ENCODE assay signal across 20 cellular contexts in the genomic region with DNA sequence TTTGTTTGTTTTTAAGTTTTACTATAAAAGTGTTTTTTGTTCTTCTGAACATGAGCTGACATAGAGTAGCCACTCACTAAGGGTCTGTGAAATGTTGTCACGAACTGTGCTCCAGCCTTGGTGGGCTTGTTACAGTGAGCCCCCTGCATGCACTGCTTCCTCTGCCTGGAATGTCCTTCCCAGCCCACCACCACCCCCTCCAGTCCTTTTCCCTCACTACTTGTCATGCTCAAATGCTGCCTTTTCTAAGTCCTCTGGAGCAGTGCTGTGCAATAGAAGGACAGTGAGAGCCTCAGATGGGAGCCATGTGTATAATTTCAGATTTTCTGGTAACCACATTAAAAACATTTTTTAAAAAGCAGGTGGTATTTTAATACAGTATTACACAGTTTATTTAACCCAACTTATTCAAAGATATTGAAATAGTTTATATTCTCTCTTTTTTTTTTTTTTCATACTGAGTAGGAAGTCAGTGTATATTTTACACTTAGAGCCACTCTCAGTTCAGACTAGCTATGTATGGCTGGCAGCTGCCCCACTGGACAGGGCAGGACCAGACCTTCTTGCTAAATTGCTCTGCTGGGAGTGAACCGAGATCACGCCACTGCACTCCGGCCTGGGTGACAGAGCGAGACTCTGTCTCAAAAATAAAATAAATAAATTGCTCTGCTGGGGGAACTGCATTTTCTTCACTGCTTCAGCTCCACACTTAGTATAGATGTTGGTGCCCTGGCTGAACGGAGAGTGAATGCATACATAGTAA. TPM values are rescaled to one million over a fixed set of nuclear protein-coding genes. Genes with fewer than 3 reads are reported as not detected.
A peak's percentile ranks its signal among the peaks of the same experiment; 100 is the strongest.
DNase-seq lines count a peak whose midpoint lies in the region; ATAC-seq and TF ChIP-seq lines count a peak whose summit lies in the region.
"Had no signal": no experiment of that assay in that cellular context is flagged by ENCODE, and none has a peak within 500 bp of the region (broad histone marks: within the 10 kb centered on the region; RNA-seq: fewer than 3 reads in every experiment).

No MANE protein-coding gene starts in this region.

- CTCF ChIA-PET in activated CD8-positive, alpha-beta T cell treated with anti-CD3 and anti-CD28 coated beads for 36 hours (lab: Charles Lee), result interaction anchor here (0.7 kb wide), 1 partner anchor 42 kb away, joined by 3 read pairs; no protein-coding TSS in a partner anchor

- no peak overlapping the region for H2BK5ac ChIP-seq in neuronal stem cell (ENCODE audit: low read length)

- no peaks in the 10 kb centered on the region for H3K79me1 ChIP-seq in neuronal stem cell (ENCODE audit: low read depth, low read length)

- no peaks in the 10 kb centered on the region for H3K9me3 Mint-ChIP-seq in activated CD8-positive, alpha-beta T cell treated with anti-CD3 and anti-CD28 coated beads for 36 hours

- no peak overlapping the region for H2BK15ac ChIP-seq in neuronal stem cell (ENCODE audit: low read length)

- peak overlapping the region; percentile 19 for H3K18ac ChIP-seq in neuronal stem cell (ENCODE audit: low read length)

- no peak overlapping the region for H3K23ac ChIP-seq in neuronal stem cell (ENCODE audit: low read depth, low read length, poor library complexity)

- no peaks in the 10 kb centered on the region for H3K4me1 Mint-ChIP-seq in activated CD8-positive, alpha-beta T cell treated with anti-CD3 and anti-CD28 coated beads for 36 hours (ENCODE audit: low read depth)
- H3K4me1 Mint-ChIP-seq: CD14-positive monocyte had no signal

- no peak overlapping the region for H3K9ac ChIP-seq in neuronal stem cell (ENCODE audit: low read depth, low read length, poor library complexity)

- no peak overlapping the region for H3K4me3 ChIP-seq in H7 (ENCODE audit: insufficient read depth, low read depth, low read length)
- H3K4me3 ChIP-seq in neuronal stem cell (ENCODE audit: low read length in 2 of 2), result no peak overlapping the region
- H3K4me3 ChIP-seq: K562 had no signal

- peaks cover 29% of the 10 kb centered on the region for H3K36me3 Mint-ChIP-seq in activated CD8-positive, alpha-beta T cell treated with anti-CD3 and anti-CD28 coated beads for 36 hours (ENCODE audit: low read depth)

- H3K27ac Mint-ChIP-seq in activated CD8-positive, alpha-beta T cell treated with anti-CD3 and anti-CD28 coated beads for 36 hours, result no peak overlapping the region
- H3K27ac Mint-ChIP-seq: CD14-positive monocyte had no signal

- H3K14ac ChIP-seq in neuronal stem cell (ENCODE audit: low read length), result no peak overlapping the region

- ATAC-seq in HG03095 (IDR thresholded peaks at IDR 0.05; ENCODE audit: unreplicated experiment) (no peak), HG02642 (IDR thresholded peaks at IDR 0.05; ENCODE audit: poor library complexity, unreplicated experiment) (no peak)
- no peak for ATAC-seq in activated CD8-positive, alpha-beta T cell treated with anti-CD3 and anti-CD28 coated beads for 36 hours
- ATAC-seq: K562 had no signal

- H2BK12ac ChIP-seq in neuronal stem cell (ENCODE audit: low read length), result no peak overlapping the region

- POLR2A ChIA-PET in activated CD8-positive, alpha-beta T cell treated with anti-CD3 and anti-CD28 coated beads for 36 hours (lab: Charles Lee), result no interaction called here

- H4K91ac ChIP-seq in neuronal stem cell (ENCODE audit: low read depth, low read length, poor library complexity), result no peak overlapping the region

- H3K27me3 ChIP-seq in H7 (ENCODE audit: control insufficient read depth, insufficient read depth, low read length) (no peaks in the 10 kb centered on the region), neuronal stem cell (ENCODE audit: control insufficient read depth in 3 of 3, insufficient read depth in 3 of 3, low read depth in 1 of 3, low read length in 3 of 3) (no peaks in the 10 kb centered on the region)

- peaks cover 0 to 3% of the 10 kb centered on the region in 2 donors for H3K4me1 ChIP-seq in neuronal stem cell (ENCODE audit: control insufficient read depth in 2 of 2, insufficient read depth in 1 of 2, low read depth in 1 of 2, low read length in 2 of 2)

- H3K27ac ChIP-seq in neuronal stem cell (replicated peaks; ENCODE audit: low read length), result no peak overlapping the region
- H3K27ac ChIP-seq: HL-60 had no signal

- H4K8ac ChIP-seq in neuronal stem cell (ENCODE audit: low read depth, low read length), result no peak overlapping the region

- peaks cover 6% of the 10 kb centered on the region for H3K36me3 ChIP-seq in H7 (replicated peaks; ENCODE audit: control insufficient read depth, insufficient read depth, low read length)
- H3K36me3 ChIP-seq in neuronal stem cell (replicated peaks in 1 of 2; ENCODE audit: control insufficient read depth in 2 of 2, insufficient read depth in 2 of 2, low read length in 2 of 2), result peaks cover 15 to 58% of the 10 kb centered on the region in 2 donors

- no peak overlapping the region for H3K4ac ChIP-seq in neuronal stem cell (ENCODE audit: low read length)

- DNase-seq in ELF-1 (ENCODE audit: low read depth, low spot score) (peak; percentile 16), H7 (peak; percentile 30), iPS-NIHi11 (ENCODE audit: low spot score) (peak; percentile 21), neuronal stem cell (ENCODE audit: low spot score) (no peak)
- DNase-seq in activated CD8-positive, alpha-beta T cell treated with anti-CD3 and anti-CD28 coated beads for 36 hours, result no peak
- DNase-seq: ACHN, AML-193, NCI-H1417 treated with DMSO at 0.1 percent for 48 hours, NCI-H2029, NCI-H2171 treated with DMSO at 0.1 percent for 48 hours, NCI-H446 treated with DMSO at 0.1 percent for 48 hours, OCI-M1 had no signal

- no peak overlapping the region for H3K4me3 Mint-ChIP-seq in activated CD8-positive, alpha-beta T cell treated with anti-CD3 and anti-CD28 coated beads for 36 hours
- H3K4me3 Mint-ChIP-seq: CD14-positive monocyte had no signal

- WGBS in neuronal stem cell (ENCODE audit: extremely low coverage in 2 of 2, insufficient read length in 2 of 2, insufficient replicate concordance in 1 of 2), 2 donors, result no CpG with 5 or more reads among the region's 6 CpGs

- H3K4me2 ChIP-seq in neuronal stem cell (ENCODE audit: insufficient read depth, low read length, poor library complexity, severe bottlenecking), result no peak overlapping the region

- H3K27me3 Mint-ChIP-seq in activated CD8-positive, alpha-beta T cell treated with anti-CD3 and anti-CD28 coated beads for 36 hours, result no peaks in the 10 kb centered on the region

- TF ChIP-seq CTCF in activated CD8-positive, alpha-beta T cell treated with anti-CD3 and anti-CD28 coated beads for 36 hours (IDR thresholded peaks at IDR 0.05), result no peak

- no peak overlapping the region for H2AK5ac ChIP-seq in neuronal stem cell (ENCODE audit: low read depth, low read length)

- H2BK120ac ChIP-seq in neuronal stem cell (ENCODE audit: low read depth, low read length), result no peak overlapping the region

- intact Hi-C loops in activated CD8-positive, alpha-beta T cell treated with anti-CD3 and anti-CD28 coated beads for 36 hours (cut with micrococcal nuclease), result no loop called here

- H2AFZ ChIP-seq in neuronal stem cell (ENCODE audit: low read length), result no peak overlapping the region

- peaks cover 0 to 5% of the 10 kb centered on the region in 2 donors for H3K9me3 ChIP-seq in neuronal stem cell (replicated peaks in 1 of 2; ENCODE audit: control insufficient read depth in 2 of 2, insufficient read depth in 1 of 2, low read depth in 1 of 2, low read length in 2 of 2)

RNA-seq across cellular contexts. Expression of a gene that starts 26.9 kb away (rescaled TPM):
- not detected in 2 replicates for total RNA-seq in H7 (2014; rRNA removed; shearing (Covaris generic))
- not detected for polyA plus RNA-seq in neuronal stem cell (2013, experiment 1 of 2)
- not detected for polyA plus RNA-seq in neuronal stem cell (2013, experiment 2 of 2)
- not detected for total RNA-seq in activated CD8-positive, alpha-beta T cell treated with anti-CD3 and anti-CD28 coated beads for 36 hours
- total RNA-seq: Daoy, H4, RPMI7951 had no signal
- polyA plus RNA-seq: CD14-positive monocyte had no signal

RNA-seq across cellular contexts. Expression of a gene that starts 34.2 kb away (rescaled TPM):
- total RNA-seq in H7 (2014; rRNA removed; shearing (Covaris generic)), result 17.1 and 19.3 TPM in 2 replicates
- polyA plus RNA-seq in neuronal stem cell (2013, experiment 1 of 2), result 13.0 TPM
- 13.7 TPM for polyA plus RNA-seq in neuronal stem cell (2013, experiment 2 of 2)
- 10 to 100 TPM; 19.4 to 21.4 TPM for total RNA-seq in activated CD8-positive, alpha-beta T cell treated with anti-CD3 and anti-CD28 coated beads for 36 hours

RNA-seq across cellular contexts. Expression of a gene that starts 38.4 kb away (rescaled TPM):
- total RNA-seq in H7 (2014; rRNA removed; shearing (Covaris generic)), result 29.0 TPM in 2 replicates
- polyA plus RNA-seq in neuronal stem cell (2013, experiment 1 of 2), result 16.8 TPM
- polyA plus RNA-seq in neuronal stem cell (2013, experiment 2 of 2), result 16.7 TPM
- 10 to 100 TPM; 27.8 to 28.2 TPM for total RNA-seq in activated CD8-positive, alpha-beta T cell treated with anti-CD3 and anti-CD28 coated beads for 36 hours

Comparison
In these comparisons a context has a peak if more than half of its experiments do, and no peak if none do; other contexts are left out.
1. DNase-seq: peak in ELF-1 (single experiment), H7 (single experiment) and iPS-NIHi11 (single experiment); none in neuronal stem cell (single experiment) and activated CD8-positive, alpha-beta T cell treated with anti-CD3 and anti-CD28 coated beads for 36 hours (single experiment).